In genomic region chr4:114005569-114006442, GRCh38 we compare ENCODE assay signal across 13 cellular contexts. TPM values are rescaled to one million over a fixed set of nuclear protein-coding genes. Genes with fewer than 3 reads are reported as not detected.
A peak's percentile ranks its signal among the peaks of the same experiment; 100 is the strongest.
DNase-seq lines count a peak whose midpoint lies in the region; ATAC-seq and TF ChIP-seq lines count a peak whose summit lies in the region.
"Had no signal": no experiment of that assay in that cellular context is flagged by ENCODE, and none has a peak within 500 bp of the region (broad histone marks: within the 10 kb centered on the region; RNA-seq: fewer than 3 reads in every experiment).

No MANE protein-coding gene starts in this region.

- in situ Hi-C loops in G401 (cut with HindIII; ENCODE audit: low sequenced_read_pairs): no loop called here

- H3K27me3 Mint-ChIP-seq in T-cell (no peaks in the 10 kb centered on the region), natural killer cell (ENCODE audit: low read depth in 2 of 2) (no peaks in the 10 kb centered on the region)

- H3K4me1 Mint-ChIP-seq in T-cell: peaks cover 17 to 36% (median 33%) of the 10 kb centered on the region in 3 donors
- peaks cover 59 to 64% of the 10 kb centered on the region in 2 donors for H3K4me1 Mint-ChIP-seq in natural killer cell

- H3K9me3 Mint-ChIP-seq in T-cell (no peaks in the 10 kb centered on the region), natural killer cell (no peaks in the 10 kb centered on the region)
- H3K9me3 Mint-ChIP-seq: T-helper 2 cell treated with Interferon-gamma antibody and Interleukin-4, amounts not matched to agents 5 μg/mL and 100 μg/mL, for 36 hours had no signal

- POLR2A ChIA-PET in T-cell (lab: Charles Lee): interaction anchor here in 1 of 2 donors (0.6 kb wide), 1 partner anchor 16 kb away, joined by 3 read pairs; no protein-coding TSS in a partner anchor

- DNase-seq in G401 (ENCODE audit: low spot score) (peak; percentile 48), T-cell (no peak), epithelial cell of prostate (ENCODE audit: low read depth, low spot score) (no peak), natural killer cell (no peak), HuH-7.5 (ENCODE audit: low spot score) (no peak), NCI-H187 (lab: John Stamatoyannopoulos, UW) (no peak)
- DNase-seq in stimulated activated CD4-positive, alpha-beta T cell treated with anti-CD3 and anti-CD28 coated beads, Interleukin-4, amount 100 ng/mL, for 24 hours: no peak
- DNase-seq: DMS153; stimulated activated CD4-positive, alpha-beta T cell treated with anti-CD3 and anti-CD28 coated beads, Interleukin-4, amount 100 ng/mL, for 1 hour had no signal

- intact Hi-C loops in natural killer cell (cut with micrococcal nuclease): loop anchor here (1.0 to 10.0 kb wide), 4 partner anchors 20 to 441 kb away; partner anchors contain the start of gene CAMK2D

- H3K36me3 Mint-ChIP-seq in T-cell (no peaks in the 10 kb centered on the region), natural killer cell (peaks cover 7% of the 10 kb centered on the region)

- ATAC-seq in T-cell (replicated peaks in 1 of 4) (peak in 3 of 4 experiments; percentile 19 to 63 (median 38)), natural killer cell (peak; percentile 80 to 84 (median 81)), HG02884 (IDR thresholded peaks at IDR 0.05; ENCODE audit: unreplicated experiment) (no peak)

- TF ChIP-seq CTCF in natural killer cell (IDR thresholded peaks at IDR 0.05): no peak

- peak overlapping the region; percentile 30 for H3K27ac ChIP-seq in epithelial cell of prostate
- H3K27ac ChIP-seq: neutrophil, thoracic aorta had no signal

- CTCF ChIA-PET in T-cell (lab: Charles Lee): interaction anchor here in 1 of 2 donors (0.7 to 1.0 kb wide), 3 partner anchors 9 to 39 kb away, joined by 3 read pairs; no protein-coding TSS in a partner anchor

- peak overlapping the region in 1 of 3 donors; percentile 6 for H3K4me3 Mint-ChIP-seq in T-cell
- H3K4me3 Mint-ChIP-seq in natural killer cell: peak overlapping the region; percentile 87
- H3K4me3 Mint-ChIP-seq: T-helper 2 cell treated with Interferon-gamma antibody and Interleukin-4, amounts not matched to agents 5 μg/mL and 100 μg/mL, for 36 hours had no signal

- H3K27ac Mint-ChIP-seq in T-cell (peak overlapping the region; percentile 4 to 37), natural killer cell (peak overlapping the region; percentile 88 to 90)
- H3K27ac Mint-ChIP-seq: T-helper 2 cell treated with Interferon-gamma antibody and Interleukin-4, amounts not matched to agents 5 μg/mL and 100 μg/mL, for 36 hours had no signal

RNA-seq across cellular contexts. Expression of gene ARSJ, which starts 26.4 kb away (rescaled TPM):
- not detected in 2 replicates for total RNA-seq in G401 (2014; rRNA removed; shearing (Covaris generic))
- total RNA-seq in T-cell (under 1 TPM in 3 of 5 donors, not detected in 2; 0.16 to 0.26 (median 0.20) TPM), natural killer cell (1 to 10 TPM; 1.5 to 2.3 (median 1.5) TPM)
